Comparison of ENCODE assay signal across 1 cellular context in the genomic region with DNA sequence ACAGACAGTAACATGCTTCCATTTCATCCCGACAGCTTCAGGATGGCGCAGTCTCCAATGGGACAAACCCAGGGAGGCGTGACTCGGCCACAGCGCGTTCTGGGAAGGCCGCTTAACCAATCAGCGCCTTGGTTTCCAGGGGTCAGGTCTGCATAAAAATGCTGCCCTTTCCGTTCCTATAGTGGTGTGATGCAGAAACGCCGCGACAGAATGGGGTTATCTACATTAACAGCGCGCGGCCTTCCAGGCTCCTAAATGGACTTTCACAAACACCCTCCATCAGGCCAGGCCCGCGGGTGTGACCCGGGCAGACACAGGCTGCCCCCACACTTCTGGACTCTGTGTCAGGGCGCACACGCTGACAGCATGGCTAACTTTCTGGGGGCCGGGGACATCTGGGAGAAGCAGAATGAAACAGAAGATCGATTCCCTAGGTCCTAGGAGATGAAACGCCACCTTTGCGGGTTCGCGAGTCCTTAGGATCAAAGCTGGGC.
TF ChIP-seq lines count a peak whose summit lies in the region.

No MANE protein-coding gene starts in this region.

TF ChIP-seq in HepG2, 621 proteins besides CTCF, POLR2A, EP300 and RAD21 (continued from another document and continues in another):
- TF ChIP-seq, protein P1, sequence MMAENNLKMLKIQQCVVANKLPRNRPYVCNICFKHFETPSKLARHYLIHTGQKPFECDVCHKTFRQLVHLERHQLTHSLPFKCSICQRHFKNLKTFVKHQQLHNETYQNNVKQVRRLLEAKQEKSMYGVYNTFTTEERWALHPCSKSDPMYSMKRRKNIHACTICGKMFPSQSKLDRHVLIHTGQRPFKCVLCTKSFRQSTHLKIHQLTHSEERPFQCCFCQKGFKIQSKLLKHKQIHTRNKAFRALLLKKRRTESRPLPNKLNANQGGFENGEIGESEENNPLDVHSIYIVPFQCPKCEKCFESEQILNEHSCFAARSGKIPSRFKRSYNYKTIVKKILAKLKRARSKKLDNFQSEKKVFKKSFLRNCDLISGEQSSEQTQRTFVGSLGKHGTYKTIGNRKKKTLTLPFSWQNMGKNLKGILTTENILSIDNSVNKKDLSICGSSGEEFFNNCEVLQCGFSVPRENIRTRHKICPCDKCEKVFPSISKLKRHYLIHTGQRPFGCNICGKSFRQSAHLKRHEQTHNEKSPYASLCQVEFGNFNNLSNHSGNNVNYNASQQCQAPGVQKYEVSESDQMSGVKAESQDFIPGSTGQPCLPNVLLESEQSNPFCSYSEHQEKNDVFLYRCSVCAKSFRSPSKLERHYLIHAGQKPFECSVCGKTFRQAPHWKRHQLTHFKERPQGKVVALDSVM (CRISPR knock-in tag; IDR thresholded peaks at IDR 0.05) = no peak
- no peak for TF ChIP-seq SNAPC2 (CRISPR knock-in tag; IDR thresholded peaks at IDR 0.05)
- TF ChIP-seq, protein P2, sequence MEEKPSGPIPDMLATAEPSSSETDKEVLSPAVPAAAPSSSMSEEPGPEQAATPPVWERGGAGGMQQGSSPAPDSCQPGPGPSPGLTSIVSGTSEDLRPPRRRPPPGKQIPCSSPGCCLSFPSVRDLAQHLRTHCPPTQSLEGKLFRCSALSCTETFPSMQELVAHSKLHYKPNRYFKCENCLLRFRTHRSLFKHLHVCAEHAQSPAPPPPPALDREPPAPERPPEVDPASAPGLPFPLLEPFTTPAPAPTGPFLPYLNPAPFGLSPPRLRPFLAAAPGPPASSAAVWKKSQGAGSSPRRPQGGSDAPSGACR (CRISPR knock-in tag; IDR thresholded peaks at IDR 0.05) = no peak
- TF ChIP-seq, protein P3, sequence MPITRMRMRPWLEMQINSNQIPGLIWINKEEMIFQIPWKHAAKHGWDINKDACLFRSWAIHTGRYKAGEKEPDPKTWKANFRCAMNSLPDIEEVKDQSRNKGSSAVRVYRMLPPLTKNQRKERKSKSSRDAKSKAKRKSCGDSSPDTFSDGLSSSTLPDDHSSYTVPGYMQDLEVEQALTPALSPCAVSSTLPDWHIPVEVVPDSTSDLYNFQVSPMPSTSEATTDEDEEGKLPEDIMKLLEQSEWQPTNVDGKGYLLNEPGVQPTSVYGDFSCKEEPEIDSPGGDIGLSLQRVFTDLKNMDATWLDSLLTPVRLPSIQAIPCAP (CRISPR knock-in tag; IDR thresholded peaks at IDR 0.05; ENCODE audit: low read depth) = no peak
- TF ChIP-seq, protein P4, sequence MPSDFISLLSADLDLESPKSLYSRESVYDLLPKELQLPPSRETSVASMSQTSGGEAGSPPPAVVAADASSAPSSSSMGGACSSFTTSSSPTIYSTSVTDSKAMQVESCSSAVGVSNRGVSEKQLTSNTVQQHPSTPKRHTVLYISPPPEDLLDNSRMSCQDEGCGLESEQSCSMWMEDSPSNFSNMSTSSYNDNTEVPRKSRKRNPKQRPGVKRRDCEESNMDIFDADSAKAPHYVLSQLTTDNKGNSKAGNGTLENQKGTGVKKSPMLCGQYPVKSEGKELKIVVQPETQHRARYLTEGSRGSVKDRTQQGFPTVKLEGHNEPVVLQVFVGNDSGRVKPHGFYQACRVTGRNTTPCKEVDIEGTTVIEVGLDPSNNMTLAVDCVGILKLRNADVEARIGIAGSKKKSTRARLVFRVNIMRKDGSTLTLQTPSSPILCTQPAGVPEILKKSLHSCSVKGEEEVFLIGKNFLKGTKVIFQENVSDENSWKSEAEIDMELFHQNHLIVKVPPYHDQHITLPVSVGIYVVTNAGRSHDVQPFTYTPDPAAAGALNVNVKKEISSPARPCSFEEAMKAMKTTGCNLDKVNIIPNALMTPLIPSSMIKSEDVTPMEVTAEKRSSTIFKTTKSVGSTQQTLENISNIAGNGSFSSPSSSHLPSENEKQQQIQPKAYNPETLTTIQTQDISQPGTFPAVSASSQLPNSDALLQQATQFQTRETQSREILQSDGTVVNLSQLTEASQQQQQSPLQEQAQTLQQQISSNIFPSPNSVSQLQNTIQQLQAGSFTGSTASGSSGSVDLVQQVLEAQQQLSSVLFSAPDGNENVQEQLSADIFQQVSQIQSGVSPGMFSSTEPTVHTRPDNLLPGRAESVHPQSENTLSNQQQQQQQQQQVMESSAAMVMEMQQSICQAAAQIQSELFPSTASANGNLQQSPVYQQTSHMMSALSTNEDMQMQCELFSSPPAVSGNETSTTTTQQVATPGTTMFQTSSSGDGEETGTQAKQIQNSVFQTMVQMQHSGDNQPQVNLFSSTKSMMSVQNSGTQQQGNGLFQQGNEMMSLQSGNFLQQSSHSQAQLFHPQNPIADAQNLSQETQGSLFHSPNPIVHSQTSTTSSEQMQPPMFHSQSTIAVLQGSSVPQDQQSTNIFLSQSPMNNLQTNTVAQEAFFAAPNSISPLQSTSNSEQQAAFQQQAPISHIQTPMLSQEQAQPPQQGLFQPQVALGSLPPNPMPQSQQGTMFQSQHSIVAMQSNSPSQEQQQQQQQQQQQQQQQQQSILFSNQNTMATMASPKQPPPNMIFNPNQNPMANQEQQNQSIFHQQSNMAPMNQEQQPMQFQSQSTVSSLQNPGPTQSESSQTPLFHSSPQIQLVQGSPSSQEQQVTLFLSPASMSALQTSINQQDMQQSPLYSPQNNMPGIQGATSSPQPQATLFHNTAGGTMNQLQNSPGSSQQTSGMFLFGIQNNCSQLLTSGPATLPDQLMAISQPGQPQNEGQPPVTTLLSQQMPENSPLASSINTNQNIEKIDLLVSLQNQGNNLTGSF (CRISPR knock-in tag; IDR thresholded peaks at IDR 0.05) = no peak
- no peak; the same call in 1 of the 2 replicates for TF ChIP-seq HCFC1 (IDR thresholded peaks at IDR 0.05; ENCODE audit: low read depth, low read length)
- TF ChIP-seq, protein P5, sequence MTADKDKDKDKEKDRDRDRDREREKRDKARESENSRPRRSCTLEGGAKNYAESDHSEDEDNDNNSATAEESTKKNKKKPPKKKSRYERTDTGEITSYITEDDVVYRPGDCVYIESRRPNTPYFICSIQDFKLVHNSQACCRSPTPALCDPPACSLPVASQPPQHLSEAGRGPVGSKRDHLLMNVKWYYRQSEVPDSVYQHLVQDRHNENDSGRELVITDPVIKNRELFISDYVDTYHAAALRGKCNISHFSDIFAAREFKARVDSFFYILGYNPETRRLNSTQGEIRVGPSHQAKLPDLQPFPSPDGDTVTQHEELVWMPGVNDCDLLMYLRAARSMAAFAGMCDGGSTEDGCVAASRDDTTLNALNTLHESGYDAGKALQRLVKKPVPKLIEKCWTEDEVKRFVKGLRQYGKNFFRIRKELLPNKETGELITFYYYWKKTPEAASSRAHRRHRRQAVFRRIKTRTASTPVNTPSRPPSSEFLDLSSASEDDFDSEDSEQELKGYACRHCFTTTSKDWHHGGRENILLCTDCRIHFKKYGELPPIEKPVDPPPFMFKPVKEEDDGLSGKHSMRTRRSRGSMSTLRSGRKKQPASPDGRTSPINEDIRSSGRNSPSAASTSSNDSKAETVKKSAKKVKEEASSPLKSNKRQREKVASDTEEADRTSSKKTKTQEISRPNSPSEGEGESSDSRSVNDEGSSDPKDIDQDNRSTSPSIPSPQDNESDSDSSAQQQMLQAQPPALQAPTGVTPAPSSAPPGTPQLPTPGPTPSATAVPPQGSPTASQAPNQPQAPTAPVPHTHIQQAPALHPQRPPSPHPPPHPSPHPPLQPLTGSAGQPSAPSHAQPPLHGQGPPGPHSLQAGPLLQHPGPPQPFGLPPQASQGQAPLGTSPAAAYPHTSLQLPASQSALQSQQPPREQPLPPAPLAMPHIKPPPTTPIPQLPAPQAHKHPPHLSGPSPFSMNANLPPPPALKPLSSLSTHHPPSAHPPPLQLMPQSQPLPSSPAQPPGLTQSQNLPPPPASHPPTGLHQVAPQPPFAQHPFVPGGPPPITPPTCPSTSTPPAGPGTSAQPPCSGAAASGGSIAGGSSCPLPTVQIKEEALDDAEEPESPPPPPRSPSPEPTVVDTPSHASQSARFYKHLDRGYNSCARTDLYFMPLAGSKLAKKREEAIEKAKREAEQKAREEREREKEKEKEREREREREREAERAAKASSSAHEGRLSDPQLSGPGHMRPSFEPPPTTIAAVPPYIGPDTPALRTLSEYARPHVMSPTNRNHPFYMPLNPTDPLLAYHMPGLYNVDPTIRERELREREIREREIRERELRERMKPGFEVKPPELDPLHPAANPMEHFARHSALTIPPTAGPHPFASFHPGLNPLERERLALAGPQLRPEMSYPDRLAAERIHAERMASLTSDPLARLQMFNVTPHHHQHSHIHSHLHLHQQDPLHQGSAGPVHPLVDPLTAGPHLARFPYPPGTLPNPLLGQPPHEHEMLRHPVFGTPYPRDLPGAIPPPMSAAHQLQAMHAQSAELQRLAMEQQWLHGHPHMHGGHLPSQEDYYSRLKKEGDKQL (CRISPR knock-in tag; IDR thresholded peaks at IDR 0.05; ENCODE audit: low read depth) = no peak
- no peak for TF ChIP-seq ZNF382 (CRISPR knock-in tag; IDR thresholded peaks at IDR 0.05; ENCODE audit: borderline replicate concordance)
- TF ChIP-seq, protein P6, sequence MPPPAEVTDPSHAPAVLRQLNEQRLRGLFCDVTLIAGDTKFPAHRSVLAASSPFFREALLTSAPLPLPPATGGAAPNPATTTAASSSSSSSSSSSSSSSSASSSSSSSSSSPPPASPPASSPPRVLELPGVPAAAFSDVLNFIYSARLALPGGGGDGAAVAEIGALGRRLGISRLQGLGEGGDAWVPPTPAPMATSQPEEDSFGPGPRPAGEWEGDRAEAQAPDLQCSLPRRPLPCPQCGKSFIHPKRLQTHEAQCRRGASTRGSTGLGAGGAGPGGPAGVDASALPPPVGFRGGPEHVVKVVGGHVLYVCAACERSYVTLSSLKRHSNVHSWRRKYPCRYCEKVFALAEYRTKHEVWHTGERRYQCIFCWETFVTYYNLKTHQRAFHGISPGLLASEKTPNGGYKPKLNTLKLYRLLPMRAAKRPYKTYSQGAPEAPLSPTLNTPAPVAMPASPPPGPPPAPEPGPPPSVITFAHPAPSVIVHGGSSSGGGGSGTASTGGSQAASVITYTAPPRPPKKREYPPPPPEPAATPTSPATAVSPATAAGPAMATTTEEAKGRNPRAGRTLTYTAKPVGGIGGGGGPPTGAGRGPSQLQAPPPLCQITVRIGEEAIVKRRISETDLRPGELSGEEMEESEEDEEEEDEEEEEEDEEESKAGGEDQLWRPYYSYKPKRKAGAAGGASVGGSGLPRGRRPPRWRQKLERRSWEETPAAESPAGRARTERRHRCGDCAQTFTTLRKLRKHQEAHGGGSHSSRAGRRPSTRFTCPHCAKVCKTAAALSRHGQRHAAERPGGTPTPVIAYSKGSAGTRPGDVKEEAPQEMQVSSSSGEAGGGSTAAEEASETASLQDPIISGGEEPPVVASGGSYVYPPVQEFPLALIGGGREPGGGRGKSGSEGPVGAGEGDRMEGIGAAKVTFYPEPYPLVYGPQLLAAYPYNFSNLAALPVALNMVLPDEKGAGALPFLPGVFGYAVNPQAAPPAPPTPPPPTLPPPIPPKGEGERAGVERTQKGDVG (CRISPR knock-in tag; IDR thresholded peaks at IDR 0.05; ENCODE audit: borderline replicate concordance) = no peak
- no peak for TF ChIP-seq FIP1L1 (IDR thresholded peaks at IDR 0.05; ENCODE audit: borderline replicate concordance, insufficient read depth, low read depth, low read length)
- TF ChIP-seq, protein P7, sequence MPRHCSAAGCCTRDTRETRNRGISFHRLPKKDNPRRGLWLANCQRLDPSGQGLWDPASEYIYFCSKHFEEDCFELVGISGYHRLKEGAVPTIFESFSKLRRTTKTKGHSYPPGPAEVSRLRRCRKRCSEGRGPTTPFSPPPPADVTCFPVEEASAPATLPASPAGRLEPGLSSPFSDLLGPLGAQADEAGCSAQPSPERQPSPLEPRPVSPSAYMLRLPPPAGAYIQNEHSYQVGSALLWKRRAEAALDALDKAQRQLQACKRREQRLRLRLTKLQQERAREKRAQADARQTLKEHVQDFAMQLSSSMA (CRISPR knock-in tag; IDR thresholded peaks at IDR 0.05) = no peak
- 0 out of 2 replicates have a peak, but pooled peaks have one; percentile 48 for TF ChIP-seq CBX5 (CRISPR knock-in tag; IDR thresholded peaks at IDR 0.05; ENCODE audit: borderline replicate concordance)
- no peak for TF ChIP-seq ZSCAN31 (CRISPR knock-in tag; IDR thresholded peaks at IDR 0.05; ENCODE audit: low read depth)
- no peak for TF ChIP-seq FOXM1 (CRISPR knock-in tag; IDR thresholded peaks at IDR 0.05)
- no peak for TF ChIP-seq CENPX (CRISPR knock-in tag; IDR thresholded peaks at IDR 0.05)
- no peak for TF ChIP-seq PHF8 (CRISPR knock-in tag; IDR thresholded peaks at IDR 0.05)
- no peak for TF ChIP-seq ZNF333 (CRISPR knock-in tag; IDR thresholded peaks at IDR 0.05; ENCODE audit: borderline replicate concordance)
- TF ChIP-seq ZBTB3 (CRISPR knock-in tag; IDR thresholded peaks at IDR 0.05; ENCODE audit: borderline replicate concordance, low read depth) = 0 out of 2 replicates have a peak, but pooled peaks have one; percentile 30
- TF ChIP-seq, protein P8, sequence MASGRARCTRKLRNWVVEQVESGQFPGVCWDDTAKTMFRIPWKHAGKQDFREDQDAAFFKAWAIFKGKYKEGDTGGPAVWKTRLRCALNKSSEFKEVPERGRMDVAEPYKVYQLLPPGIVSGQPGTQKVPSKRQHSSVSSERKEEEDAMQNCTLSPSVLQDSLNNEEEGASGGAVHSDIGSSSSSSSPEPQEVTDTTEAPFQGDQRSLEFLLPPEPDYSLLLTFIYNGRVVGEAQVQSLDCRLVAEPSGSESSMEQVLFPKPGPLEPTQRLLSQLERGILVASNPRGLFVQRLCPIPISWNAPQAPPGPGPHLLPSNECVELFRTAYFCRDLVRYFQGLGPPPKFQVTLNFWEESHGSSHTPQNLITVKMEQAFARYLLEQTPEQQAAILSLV (CRISPR knock-in tag; IDR thresholded peaks at IDR 0.05; ENCODE audit: borderline replicate concordance) = no peak
- TF ChIP-seq RXRA (CRISPR knock-in tag; IDR thresholded peaks at IDR 0.05) = no peak; the same call in none of the 2 replicates
- TF ChIP-seq JUND (CRISPR knock-in tag; IDR thresholded peaks at IDR 0.05) = no peak
- TF ChIP-seq, protein P9, sequence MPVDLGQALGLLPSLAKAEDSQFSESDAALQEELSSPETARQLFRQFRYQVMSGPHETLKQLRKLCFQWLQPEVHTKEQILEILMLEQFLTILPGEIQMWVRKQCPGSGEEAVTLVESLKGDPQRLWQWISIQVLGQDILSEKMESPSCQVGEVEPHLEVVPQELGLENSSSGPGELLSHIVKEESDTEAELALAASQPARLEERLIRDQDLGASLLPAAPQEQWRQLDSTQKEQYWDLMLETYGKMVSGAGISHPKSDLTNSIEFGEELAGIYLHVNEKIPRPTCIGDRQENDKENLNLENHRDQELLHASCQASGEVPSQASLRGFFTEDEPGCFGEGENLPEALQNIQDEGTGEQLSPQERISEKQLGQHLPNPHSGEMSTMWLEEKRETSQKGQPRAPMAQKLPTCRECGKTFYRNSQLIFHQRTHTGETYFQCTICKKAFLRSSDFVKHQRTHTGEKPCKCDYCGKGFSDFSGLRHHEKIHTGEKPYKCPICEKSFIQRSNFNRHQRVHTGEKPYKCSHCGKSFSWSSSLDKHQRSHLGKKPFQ (CRISPR knock-in tag; IDR thresholded peaks at IDR 0.05; ENCODE audit: insufficient replicate concordance) = no peak
- 0 out of 2 replicates have a peak, but pooled peaks have one; percentile 22 for TF ChIP-seq POLR2AphosphoS5 (IDR thresholded peaks at IDR 0.05; ENCODE audit: low read depth, low read length)
- TF ChIP-seq ZNF761 (CRISPR knock-in tag; conservative IDR thresholded peaks at IDR 0.05) = no peak
- TF ChIP-seq SP140L (CRISPR knock-in tag; IDR thresholded peaks at IDR 0.05; ENCODE audit: borderline replicate concordance) = no peak
- no peak for TF ChIP-seq HNRNPH1 (optimal IDR thresholded peaks at IDR 0.05; ENCODE audit: low read depth, low read length)
- TF ChIP-seq ZMYM3 (CRISPR knock-in tag; IDR thresholded peaks at IDR 0.05) = no peak
- TF ChIP-seq RFX5 (IDR thresholded peaks at IDR 0.05; ENCODE audit: low read depth, low read length) = peak; percentile 51; the same call in 1 of the 2 replicates
- TF ChIP-seq NFKBIZ (CRISPR knock-in tag; IDR thresholded peaks at IDR 0.05) = no peak
- no peak for TF ChIP-seq ETV6 (CRISPR knock-in tag; conservative IDR thresholded peaks at IDR 0.05)
- TF ChIP-seq RFXAP (CRISPR knock-in tag; IDR thresholded peaks at IDR 0.05; ENCODE audit: borderline replicate concordance) = 0 out of 2 replicates have a peak, but pooled peaks have one; percentile 15
- TF ChIP-seq ZNF83 (CRISPR knock-in tag; IDR thresholded peaks at IDR 0.05; ENCODE audit: borderline replicate concordance) = 0 out of 2 replicates have a peak, but pooled peaks have one; percentile 9
- TF ChIP-seq ZNF549 (CRISPR knock-in tag; IDR thresholded peaks at IDR 0.05) = no peak
